1 cellular context compared by ENCODE assay signal in the genomic region with DNA sequence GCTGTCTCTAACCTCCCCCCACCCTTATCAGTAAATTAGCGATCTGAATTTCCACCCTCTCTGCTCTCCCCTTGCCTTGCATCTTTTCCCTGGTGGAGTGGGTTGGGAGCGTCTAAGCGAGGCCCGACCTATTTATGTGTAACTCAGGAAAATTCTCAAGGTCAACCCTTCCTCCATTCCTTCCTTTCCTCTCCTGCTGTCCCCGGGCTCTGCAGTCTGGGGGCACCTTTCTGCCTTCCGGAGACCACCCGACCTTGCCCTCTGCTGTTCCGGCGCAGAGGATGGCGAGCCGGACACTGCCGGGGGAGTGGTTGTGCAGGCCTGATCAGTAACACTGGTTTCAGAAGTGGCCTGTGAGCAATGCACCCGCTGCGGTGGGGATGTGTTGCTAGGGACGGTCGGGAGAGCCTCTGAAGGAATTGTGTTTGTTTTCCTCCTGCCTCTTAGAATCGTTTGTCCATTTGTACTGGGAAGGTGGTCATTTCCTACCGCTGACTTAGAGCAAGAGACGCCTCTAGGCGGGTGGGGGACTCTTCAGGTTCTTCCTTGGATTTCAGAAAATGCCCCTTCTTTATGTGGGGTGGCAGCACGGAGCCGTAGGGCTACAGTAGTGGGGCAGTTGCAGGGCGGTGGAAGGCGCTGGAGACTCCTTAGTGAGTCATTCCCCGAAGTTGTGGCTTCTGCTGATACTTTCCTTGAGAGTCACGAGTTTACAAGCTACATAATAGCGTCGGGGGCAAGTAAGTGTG.
TF ChIP-seq lines count a peak whose summit lies in the region.

No MANE protein-coding gene starts in this region.

TF ChIP-seq in HepG2, 621 proteins besides CTCF, POLR2A, EP300 and RAD21 (continued from another document):
- TF ChIP-seq, protein P1, sequence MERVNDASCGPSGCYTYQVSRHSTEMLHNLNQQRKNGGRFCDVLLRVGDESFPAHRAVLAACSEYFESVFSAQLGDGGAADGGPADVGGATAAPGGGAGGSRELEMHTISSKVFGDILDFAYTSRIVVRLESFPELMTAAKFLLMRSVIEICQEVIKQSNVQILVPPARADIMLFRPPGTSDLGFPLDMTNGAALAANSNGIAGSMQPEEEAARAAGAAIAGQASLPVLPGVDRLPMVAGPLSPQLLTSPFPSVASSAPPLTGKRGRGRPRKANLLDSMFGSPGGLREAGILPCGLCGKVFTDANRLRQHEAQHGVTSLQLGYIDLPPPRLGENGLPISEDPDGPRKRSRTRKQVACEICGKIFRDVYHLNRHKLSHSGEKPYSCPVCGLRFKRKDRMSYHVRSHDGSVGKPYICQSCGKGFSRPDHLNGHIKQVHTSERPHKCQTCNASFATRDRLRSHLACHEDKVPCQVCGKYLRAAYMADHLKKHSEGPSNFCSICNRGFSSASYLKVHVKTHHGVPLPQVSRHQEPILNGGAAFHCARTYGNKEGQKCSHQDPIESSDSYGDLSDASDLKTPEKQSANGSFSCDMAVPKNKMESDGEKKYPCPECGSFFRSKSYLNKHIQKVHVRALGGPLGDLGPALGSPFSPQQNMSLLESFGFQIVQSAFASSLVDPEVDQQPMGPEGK (CRISPR knock-in tag; IDR thresholded peaks at IDR 0.05), result no peak
- 0 out of 2 replicates have a peak, but pooled peaks have one; percentile 11 for TF ChIP-seq ELF1 (CRISPR knock-in tag; IDR thresholded peaks at IDR 0.05)
- TF ChIP-seq NFE2L1 (CRISPR knock-in tag; IDR thresholded peaks at IDR 0.05; ENCODE audit: borderline replicate concordance), result peak; percentile 5; the same call in 1 of the 2 replicates
- TF ChIP-seq ZNF354B (CRISPR knock-in tag; IDR thresholded peaks at IDR 0.05), result no peak
- no peak for TF ChIP-seq ZNF841 (CRISPR knock-in tag; IDR thresholded peaks at IDR 0.05; ENCODE audit: borderline replicate concordance)
- 0 out of 2 replicates have a peak, but pooled peaks have one; percentile 0 for TF ChIP-seq ZNF430 (CRISPR knock-in tag; IDR thresholded peaks at IDR 0.05)
- no peak for TF ChIP-seq FIP1L1 (IDR thresholded peaks at IDR 0.05; ENCODE audit: borderline replicate concordance, insufficient read depth, low read depth, low read length)
- no peak for TF ChIP-seq ATF7 (IDR thresholded peaks at IDR 0.05)
- no peak for TF ChIP-seq ATF7 (CRISPR knock-in tag; IDR thresholded peaks at IDR 0.05)
- peak; percentile 36; the same call in 1 of the 2 replicates for TF ChIP-seq TARDBP (CRISPR knock-in tag; IDR thresholded peaks at IDR 0.05)
- TF ChIP-seq ZFP90 (CRISPR knock-in tag; IDR thresholded peaks at IDR 0.05; ENCODE audit: borderline replicate concordance), result 0 out of 2 replicates have a peak, but pooled peaks have one; percentile 66
- TF ChIP-seq, protein P2, sequence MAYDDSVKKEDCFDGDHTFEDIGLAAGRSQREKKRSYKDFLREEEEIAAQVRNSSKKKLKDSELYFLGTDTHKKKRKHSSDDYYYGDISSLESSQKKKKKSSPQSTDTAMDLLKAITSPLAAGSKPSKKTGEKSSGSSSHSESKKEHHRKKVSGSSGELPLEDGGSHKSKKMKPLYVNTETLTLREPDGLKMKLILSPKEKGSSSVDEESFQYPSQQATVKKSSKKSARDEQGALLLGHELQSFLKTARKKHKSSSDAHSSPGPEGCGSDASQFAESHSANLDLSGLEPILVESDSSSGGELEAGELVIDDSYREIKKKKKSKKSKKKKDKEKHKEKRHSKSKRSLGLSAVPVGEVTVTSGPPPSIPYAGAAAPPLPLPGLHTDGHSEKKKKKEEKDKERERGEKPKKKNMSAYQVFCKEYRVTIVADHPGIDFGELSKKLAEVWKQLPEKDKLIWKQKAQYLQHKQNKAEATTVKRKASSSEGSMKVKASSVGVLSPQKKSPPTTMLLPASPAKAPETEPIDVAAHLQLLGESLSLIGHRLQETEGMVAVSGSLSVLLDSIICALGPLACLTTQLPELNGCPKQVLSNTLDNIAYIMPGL (CRISPR knock-in tag; IDR thresholded peaks at IDR 0.05; ENCODE audit: borderline replicate concordance in 1 of 2, low read depth in 1 of 2), result peak in 1 of 2 experiments; percentile 58; a peak in 1 of 4 replicates
- no peak for TF ChIP-seq NFIC (IDR thresholded peaks at IDR 0.05; ENCODE audit: low read length)
- TF ChIP-seq CREB1 (IDR thresholded peaks at IDR 0.05), result no peak
- no peak for TF ChIP-seq CREB1 (CRISPR knock-in tag; IDR thresholded peaks at IDR 0.05)
- TF ChIP-seq AHR (CRISPR knock-in tag; IDR thresholded peaks at IDR 0.05), result no peak
- TF ChIP-seq ZNF75D (CRISPR knock-in tag; IDR thresholded peaks at IDR 0.05; ENCODE audit: borderline replicate concordance), result no peak
- TF ChIP-seq, protein P3, sequence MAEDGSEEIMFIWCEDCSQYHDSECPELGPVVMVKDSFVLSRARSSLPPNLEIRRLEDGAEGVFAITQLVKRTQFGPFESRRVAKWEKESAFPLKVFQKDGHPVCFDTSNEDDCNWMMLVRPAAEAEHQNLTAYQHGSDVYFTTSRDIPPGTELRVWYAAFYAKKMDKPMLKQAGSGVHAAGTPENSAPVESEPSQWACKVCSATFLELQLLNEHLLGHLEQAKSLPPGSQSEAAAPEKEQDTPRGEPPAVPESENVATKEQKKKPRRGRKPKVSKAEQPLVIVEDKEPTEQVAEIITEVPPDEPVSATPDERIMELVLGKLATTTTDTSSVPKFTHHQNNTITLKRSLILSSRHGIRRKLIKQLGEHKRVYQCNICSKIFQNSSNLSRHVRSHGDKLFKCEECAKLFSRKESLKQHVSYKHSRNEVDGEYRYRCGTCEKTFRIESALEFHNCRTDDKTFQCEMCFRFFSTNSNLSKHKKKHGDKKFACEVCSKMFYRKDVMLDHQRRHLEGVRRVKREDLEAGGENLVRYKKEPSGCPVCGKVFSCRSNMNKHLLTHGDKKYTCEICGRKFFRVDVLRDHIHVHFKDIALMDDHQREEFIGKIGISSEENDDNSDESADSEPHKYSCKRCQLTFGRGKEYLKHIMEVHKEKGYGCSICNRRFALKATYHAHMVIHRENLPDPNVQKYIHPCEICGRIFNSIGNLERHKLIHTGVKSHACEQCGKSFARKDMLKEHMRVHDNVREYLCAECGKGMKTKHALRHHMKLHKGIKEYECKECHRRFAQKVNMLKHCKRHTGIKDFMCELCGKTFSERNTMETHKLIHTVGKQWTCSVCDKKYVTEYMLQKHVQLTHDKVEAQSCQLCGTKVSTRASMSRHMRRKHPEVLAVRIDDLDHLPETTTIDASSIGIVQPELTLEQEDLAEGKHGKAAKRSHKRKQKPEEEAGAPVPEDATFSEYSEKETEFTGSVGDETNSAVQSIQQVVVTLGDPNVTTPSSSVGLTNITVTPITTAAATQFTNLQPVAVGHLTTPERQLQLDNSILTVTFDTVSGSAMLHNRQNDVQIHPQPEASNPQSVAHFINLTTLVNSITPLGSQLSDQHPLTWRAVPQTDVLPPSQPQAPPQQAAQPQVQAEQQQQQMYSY (CRISPR knock-in tag; IDR thresholded peaks at IDR 0.05), result no peak
- TF ChIP-seq RFX5 (IDR thresholded peaks at IDR 0.05; ENCODE audit: low read depth, low read length), result no peak
- TF ChIP-seq ZNF251 (CRISPR knock-in tag; IDR thresholded peaks at IDR 0.05), result no peak
- TF ChIP-seq ZNF572 (CRISPR knock-in tag; IDR thresholded peaks at IDR 0.05), result peak; percentile 18; the same call in 1 of the 2 replicates
- TF ChIP-seq XRCC5 (optimal IDR thresholded peaks at IDR 0.05; ENCODE audit: low read length), result peak; percentile 10
- no peak for TF ChIP-seq SETDB1 (CRISPR knock-in tag; IDR thresholded peaks at IDR 0.05; ENCODE audit: borderline replicate concordance)
- no peak for TF ChIP-seq HIVEP1 (CRISPR knock-in tag; IDR thresholded peaks at IDR 0.05)
- no peak for TF ChIP-seq ZKSCAN8 (CRISPR knock-in tag; IDR thresholded peaks at IDR 0.05; ENCODE audit: borderline replicate concordance)
- 0 out of 2 replicates have a peak, but pooled peaks have one; percentile 20 for TF ChIP-seq ZSCAN20 (CRISPR knock-in tag; IDR thresholded peaks at IDR 0.05; ENCODE audit: borderline replicate concordance)
- TF ChIP-seq, protein P4, sequence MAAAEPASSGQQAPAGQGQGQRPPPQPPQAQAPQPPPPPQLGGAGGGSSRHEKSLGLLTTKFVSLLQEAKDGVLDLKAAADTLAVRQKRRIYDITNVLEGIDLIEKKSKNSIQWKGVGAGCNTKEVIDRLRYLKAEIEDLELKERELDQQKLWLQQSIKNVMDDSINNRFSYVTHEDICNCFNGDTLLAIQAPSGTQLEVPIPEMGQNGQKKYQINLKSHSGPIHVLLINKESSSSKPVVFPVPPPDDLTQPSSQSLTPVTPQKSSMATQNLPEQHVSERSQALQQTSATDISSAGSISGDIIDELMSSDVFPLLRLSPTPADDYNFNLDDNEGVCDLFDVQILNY (CRISPR knock-in tag; conservative IDR thresholded peaks at IDR 0.05), result no peak
- no peak for TF ChIP-seq MBNL3 (CRISPR knock-in tag; conservative IDR thresholded peaks at IDR 0.05)
- TF ChIP-seq, protein P5, sequence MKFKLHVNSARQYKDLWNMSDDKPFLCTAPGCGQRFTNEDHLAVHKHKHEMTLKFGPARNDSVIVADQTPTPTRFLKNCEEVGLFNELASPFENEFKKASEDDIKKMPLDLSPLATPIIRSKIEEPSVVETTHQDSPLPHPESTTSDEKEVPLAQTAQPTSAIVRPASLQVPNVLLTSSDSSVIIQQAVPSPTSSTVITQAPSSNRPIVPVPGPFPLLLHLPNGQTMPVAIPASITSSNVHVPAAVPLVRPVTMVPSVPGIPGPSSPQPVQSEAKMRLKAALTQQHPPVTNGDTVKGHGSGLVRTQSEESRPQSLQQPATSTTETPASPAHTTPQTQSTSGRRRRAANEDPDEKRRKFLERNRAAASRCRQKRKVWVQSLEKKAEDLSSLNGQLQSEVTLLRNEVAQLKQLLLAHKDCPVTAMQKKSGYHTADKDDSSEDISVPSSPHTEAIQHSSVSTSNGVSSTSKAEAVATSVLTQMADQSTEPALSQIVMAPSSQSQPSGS (CRISPR knock-in tag; IDR thresholded peaks at IDR 0.05), result no peak
- TF ChIP-seq ZNF138 (CRISPR knock-in tag; IDR thresholded peaks at IDR 0.05; ENCODE audit: low read depth), result no peak
- TF ChIP-seq ZNF382 (CRISPR knock-in tag; IDR thresholded peaks at IDR 0.05; ENCODE audit: borderline replicate concordance), result no peak
- no peak for TF ChIP-seq ZNF782 (CRISPR knock-in tag; IDR thresholded peaks at IDR 0.05; ENCODE audit: borderline replicate concordance)
- TF ChIP-seq, protein P6, sequence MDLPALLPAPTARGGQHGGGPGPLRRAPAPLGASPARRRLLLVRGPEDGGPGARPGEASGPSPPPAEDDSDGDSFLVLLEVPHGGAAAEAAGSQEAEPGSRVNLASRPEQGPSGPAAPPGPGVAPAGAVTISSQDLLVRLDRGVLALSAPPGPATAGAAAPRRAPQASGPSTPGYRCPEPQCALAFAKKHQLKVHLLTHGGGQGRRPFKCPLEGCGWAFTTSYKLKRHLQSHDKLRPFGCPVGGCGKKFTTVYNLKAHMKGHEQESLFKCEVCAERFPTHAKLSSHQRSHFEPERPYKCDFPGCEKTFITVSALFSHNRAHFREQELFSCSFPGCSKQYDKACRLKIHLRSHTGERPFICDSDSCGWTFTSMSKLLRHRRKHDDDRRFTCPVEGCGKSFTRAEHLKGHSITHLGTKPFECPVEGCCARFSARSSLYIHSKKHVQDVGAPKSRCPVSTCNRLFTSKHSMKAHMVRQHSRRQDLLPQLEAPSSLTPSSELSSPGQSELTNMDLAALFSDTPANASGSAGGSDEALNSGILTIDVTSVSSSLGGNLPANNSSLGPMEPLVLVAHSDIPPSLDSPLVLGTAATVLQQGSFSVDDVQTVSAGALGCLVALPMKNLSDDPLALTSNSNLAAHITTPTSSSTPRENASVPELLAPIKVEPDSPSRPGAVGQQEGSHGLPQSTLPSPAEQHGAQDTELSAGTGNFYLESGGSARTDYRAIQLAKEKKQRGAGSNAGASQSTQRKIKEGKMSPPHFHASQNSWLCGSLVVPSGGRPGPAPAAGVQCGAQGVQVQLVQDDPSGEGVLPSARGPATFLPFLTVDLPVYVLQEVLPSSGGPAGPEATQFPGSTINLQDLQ (CRISPR knock-in tag; IDR thresholded peaks at IDR 0.05), result no peak
- TF ChIP-seq ZBTB1 (CRISPR knock-in tag; IDR thresholded peaks at IDR 0.05; ENCODE audit: borderline replicate concordance), result no peak
- no peak for TF ChIP-seq ZNF34 (CRISPR knock-in tag; IDR thresholded peaks at IDR 0.05; ENCODE audit: borderline replicate concordance)
- no peak for TF ChIP-seq ZNF256 (CRISPR knock-in tag; conservative IDR thresholded peaks at IDR 0.05)
- no peak for TF ChIP-seq POLR2AphosphoS2 (IDR thresholded peaks at IDR 0.05; ENCODE audit: low read depth, low read length)
- TF ChIP-seq NFRKB (IDR thresholded peaks at IDR 0.05), result no peak
- TF ChIP-seq ZNF556 (CRISPR knock-in tag; IDR thresholded peaks at IDR 0.05; ENCODE audit: borderline replicate concordance), result no peak
- no peak for TF ChIP-seq KDM6A (CRISPR knock-in tag; IDR thresholded peaks at IDR 0.05; ENCODE audit: low read depth)
- TF ChIP-seq RCOR2 (CRISPR knock-in tag; IDR thresholded peaks at IDR 0.05), result no peak
- TF ChIP-seq AGO1 (IDR thresholded peaks at IDR 0.05; ENCODE audit: low read depth, low read length, poor library complexity, severe bottlenecking), result peak; percentile 3
- TF ChIP-seq ZNF619 (CRISPR knock-in tag; IDR thresholded peaks at IDR 0.05), result no peak
- TF ChIP-seq, protein P7, sequence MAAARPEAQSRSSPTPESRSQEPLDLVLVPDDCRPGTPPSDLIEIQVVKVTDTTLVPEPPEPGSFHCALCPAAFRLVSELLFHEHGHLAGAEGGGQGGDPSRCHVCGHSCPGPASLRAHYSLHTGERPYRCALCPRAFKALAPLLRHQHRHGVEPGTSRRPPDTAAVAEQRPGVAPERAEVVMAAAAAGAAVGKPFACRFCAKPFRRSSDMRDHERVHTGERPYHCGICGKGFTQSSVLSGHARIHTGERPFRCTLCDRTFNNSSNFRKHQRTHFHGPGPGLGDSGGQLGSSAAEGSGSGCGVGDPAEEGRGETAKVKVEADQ (CRISPR knock-in tag; IDR thresholded peaks at IDR 0.05; ENCODE audit: borderline replicate concordance), result no peak
- TF ChIP-seq, protein P8, sequence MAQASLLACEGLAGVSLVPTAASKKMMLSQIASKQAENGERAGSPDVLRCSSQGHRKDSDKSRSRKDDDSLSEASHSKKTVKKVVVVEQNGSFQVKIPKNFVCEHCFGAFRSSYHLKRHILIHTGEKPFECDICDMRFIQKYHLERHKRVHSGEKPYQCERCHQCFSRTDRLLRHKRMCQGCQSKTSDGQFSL (CRISPR knock-in tag; IDR thresholded peaks at IDR 0.05), result no peak
- TF ChIP-seq ZNF274 (CRISPR knock-in tag; IDR thresholded peaks at IDR 0.05), result no peak
- TF ChIP-seq ZMAT3 (CRISPR knock-in tag; conservative IDR thresholded peaks at IDR 0.05), result no peak
- no peak for TF ChIP-seq HNRNPH1 (optimal IDR thresholded peaks at IDR 0.05; ENCODE audit: low read depth, low read length)
- TF ChIP-seq SP2 (CRISPR knock-in tag; IDR thresholded peaks at IDR 0.05), result no peak
- no peak for TF ChIP-seq PITX1 (CRISPR knock-in tag; IDR thresholded peaks at IDR 0.05)
- TF ChIP-seq, protein P9, sequence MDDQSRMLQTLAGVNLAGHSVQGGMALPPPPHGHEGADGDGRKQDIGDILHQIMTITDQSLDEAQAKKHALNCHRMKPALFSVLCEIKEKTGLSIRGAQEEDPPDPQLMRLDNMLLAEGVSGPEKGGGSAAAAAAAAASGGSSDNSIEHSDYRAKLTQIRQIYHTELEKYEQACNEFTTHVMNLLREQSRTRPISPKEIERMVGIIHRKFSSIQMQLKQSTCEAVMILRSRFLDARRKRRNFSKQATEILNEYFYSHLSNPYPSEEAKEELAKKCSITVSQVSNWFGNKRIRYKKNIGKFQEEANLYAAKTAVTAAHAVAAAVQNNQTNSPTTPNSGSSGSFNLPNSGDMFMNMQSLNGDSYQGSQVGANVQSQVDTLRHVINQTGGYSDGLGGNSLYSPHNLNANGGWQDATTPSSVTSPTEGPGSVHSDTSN (CRISPR knock-in tag; IDR thresholded peaks at IDR 0.05; ENCODE audit: borderline replicate concordance), result no peak
- TF ChIP-seq CBFB (CRISPR knock-in tag; IDR thresholded peaks at IDR 0.05), result no peak
- TF ChIP-seq KAT7 (CRISPR knock-in tag; IDR thresholded peaks at IDR 0.05; ENCODE audit: borderline replicate concordance), result 0 out of 2 replicates have a peak, but pooled peaks have one; percentile 18
- 0 out of 2 replicates have a peak, but pooled peaks have one; percentile 20 for TF ChIP-seq ZBTB21 (CRISPR knock-in tag; IDR thresholded peaks at IDR 0.05)
TF ChIP-seq in HepG2: peak in this region for 13.
